16 cellular contexts compared by ENCODE assay signal in genomic region chr4:24477919-24478318, GRCh38.
DNase-seq lines count a peak whose midpoint lies in the region; ATAC-seq and TF ChIP-seq lines count a peak whose summit lies in the region.
"Had no signal": no experiment of that assay in that cellular context is flagged by ENCODE, and none has a peak within 500 bp of the region (broad histone marks: within the 10 kb centered on the region; RNA-seq: fewer than 3 reads in every experiment).

No MANE protein-coding gene starts in this region.

- H4K20me1 ChIP-seq in GM23338 (replicated peaks; ENCODE audit: insufficient read depth) (no peaks in the 10 kb centered on the region), PC-3 (ENCODE audit: low read length) (no peaks in the 10 kb centered on the region)

- 0 out of 2 replicates have a peak overlapping the region, but pooled peaks have one; percentile 39 for H3K4me2 ChIP-seq in GM23338
- no peak overlapping the region for H3K4me2 ChIP-seq in PC-3 (ENCODE audit: low read length)

- H3K27me3 ChIP-seq in GM23338 (ENCODE audit: insufficient read depth) (no peaks in the 10 kb centered on the region), PC-3 (ENCODE audit: low read length) (no peaks in the 10 kb centered on the region), foreskin keratinocyte (peaks cover 26% of the 10 kb centered on the region)
- H3K27me3 ChIP-seq: esophagus muscularis mucosa had no signal

- peaks cover 40% of the 10 kb centered on the region for H3K4me1 Mint-ChIP-seq in GM23338
- H3K4me1 Mint-ChIP-seq in activated CD8-positive, alpha-beta memory T cell treated with anti-CD3 and anti-CD28 coated beads, Interleukin-2, amount 10 ng/mL, durations not matched to agents 7 days and 5 days, result peaks cover 6% of the 10 kb centered on the region

- DNase-seq in GM23338 (ENCODE audit: low spot score) (peak; percentile 42), PC-3 (peak; percentile 9), foreskin keratinocyte (no peak), posterior vena cava (ENCODE audit: low spot score) (peak; percentile 44), amygdala (lab: John Stamatoyannopoulos, UW) (no peak)
- DNase-seq in activated CD8-positive, alpha-beta memory T cell treated with anti-CD3 and anti-CD28 coated beads, Interleukin-2, amount 10 ng/mL, durations not matched to agents 7 days and 5 days, result no peak
- DNase-seq: activated CD4-positive, alpha-beta T cell treated with anti-CD3 and anti-CD28 coated beads, Interleukin-2, amount 50 U/mL, for 48 hours; activated naive CD8-positive, alpha-beta T cell treated with anti-CD3 and anti-CD28 coated beads for 36 hours; midbrain; NCI-H1048; RPMI8226; spleen; stimulated activated naive B cell treated with anti-CD40 and anti-IgM and Interleukin-4, amounts not matched to agents 10 μg/mL and 1 μg/mL and 100 μg/mL, for 72 hours had no signal

- H3K27ac ChIP-seq in GM23338 (ENCODE audit: low read depth) (peak overlapping the region; percentile 33; the same call in 1 of the 2 replicates), PC-3 (ENCODE audit: low read length) (no peak overlapping the region), foreskin keratinocyte (no peak overlapping the region)
- H3K27ac ChIP-seq: esophagus muscularis mucosa, spleen had no signal

- peaks cover 13% of the 10 kb centered on the region for H3K27me3 Mint-ChIP-seq in GM23338 (ENCODE audit: insufficient read depth, low read depth, poor library complexity)
- H3K27me3 Mint-ChIP-seq in activated CD8-positive, alpha-beta memory T cell treated with anti-CD3 and anti-CD28 coated beads, Interleukin-2, amount 10 ng/mL, durations not matched to agents 7 days and 5 days, result peaks cover 54% of the 10 kb centered on the region

- H3K27ac Mint-ChIP-seq in GM23338, result no peak overlapping the region
- H3K27ac Mint-ChIP-seq in activated CD8-positive, alpha-beta memory T cell treated with anti-CD3 and anti-CD28 coated beads, Interleukin-2, amount 10 ng/mL, durations not matched to agents 7 days and 5 days, result no peak overlapping the region
- H3K27ac Mint-ChIP-seq: activated naive CD8-positive, alpha-beta T cell treated with anti-CD3 and anti-CD28 coated beads for 36 hours; stimulated activated naive B cell treated with anti-CD40 and anti-IgM and Interleukin-4, amounts not matched to agents 10 μg/mL and 1 μg/mL and 100 μg/mL, for 72 hours had no signal

- no peak overlapping the region for H3K4me3 Mint-ChIP-seq in GM23338
- no peak overlapping the region for H3K4me3 Mint-ChIP-seq in activated CD8-positive, alpha-beta memory T cell treated with anti-CD3 and anti-CD28 coated beads, Interleukin-2, amount 10 ng/mL, durations not matched to agents 7 days and 5 days
- H3K4me3 Mint-ChIP-seq: activated naive CD8-positive, alpha-beta T cell treated with anti-CD3 and anti-CD28 coated beads for 36 hours; stimulated activated naive B cell treated with anti-CD40 and anti-IgM and Interleukin-4, amounts not matched to agents 10 μg/mL and 1 μg/mL and 100 μg/mL, for 72 hours had no signal

- ATAC-seq in GM23338 (peak; percentile 20), PC-3 (no peak), foreskin keratinocyte (peak; percentile 8), HG02642 (IDR thresholded peaks at IDR 0.05; ENCODE audit: poor library complexity, unreplicated experiment) (no peak), HG02884 (IDR thresholded peaks at IDR 0.05; ENCODE audit: unreplicated experiment) (no peak)
- ATAC-seq in activated CD8-positive, alpha-beta memory T cell treated with anti-CD3 and anti-CD28 coated beads, Interleukin-2, amount 10 ng/mL, durations not matched to agents 7 days and 5 days, result no peak
- ATAC-seq: stimulated activated naive B cell treated with anti-CD40 and anti-IgM and Interleukin-4, amounts not matched to agents 10 μg/mL and 1 μg/mL and 100 μg/mL, for 72 hours had no signal

- no peak overlapping the region; the same call in 1 of the 2 replicates for H2AFZ ChIP-seq in GM23338
- no peak overlapping the region for H2AFZ ChIP-seq in PC-3 (ENCODE audit: low read length)

- no peaks in the 10 kb centered on the region for H3F3A ChIP-seq in GM23338 (replicated peaks; ENCODE audit: low read depth)
- no peaks in the 10 kb centered on the region for H3F3A ChIP-seq in PC-3 (ENCODE audit: low read length, unreplicated experiment)

- TF ChIP-seq CTCF in GM23338 (conservative IDR thresholded peaks at IDR 0.05; ENCODE audit: low read depth in 2 of 2), result no peak
- no peak for TF ChIP-seq CTCF in PC-3 (conservative IDR thresholded peaks at IDR 0.05; ENCODE audit: low read depth, low read length)
- TF ChIP-seq CTCF in foreskin keratinocyte (conservative IDR thresholded peaks at IDR 0.05), result no peak

- H3K9me3 Mint-ChIP-seq in GM23338, result no peaks in the 10 kb centered on the region; the same call in 1 of the 3 replicates
- H3K9me3 Mint-ChIP-seq in activated CD8-positive, alpha-beta memory T cell treated with anti-CD3 and anti-CD28 coated beads, Interleukin-2, amount 10 ng/mL, durations not matched to agents 7 days and 5 days (ENCODE audit: low read depth), result no peaks in the 10 kb centered on the region
- H3K9me3 Mint-ChIP-seq: activated naive CD8-positive, alpha-beta T cell treated with anti-CD3 and anti-CD28 coated beads for 36 hours had no signal

- H3K79me2 ChIP-seq in GM23338 (replicated peaks; ENCODE audit: insufficient read depth), result no peaks in the 10 kb centered on the region
- H3K79me2 ChIP-seq in PC-3 (ENCODE audit: low read length), result no peaks in the 10 kb centered on the region

- POLR2A ChIA-PET in PC-3 (lab: Charles Lee; ENCODE audit: unreplicated experiment), result no interaction called here

- no TSS peak for BruUV-seq in PC-3 (replicated peaks; lab: Mats Ljungman, UMichigan)

- intact Hi-C loops in PC-3 (cut with micrococcal nuclease), result loop anchor here (10.0 kb wide), 2 partner anchors 437 to 667 kb away; partner anchors contain the start of gene CCDC149
- intact Hi-C loops in posterior vena cava (cut with DNase I), result no loop called here

- peaks cover 30% of the 10 kb centered on the region for H3K4me1 ChIP-seq in GM23338 (ENCODE audit: insufficient read depth)
- H3K4me1 ChIP-seq in PC-3 (ENCODE audit: insufficient read depth, low read length), result no peaks in the 10 kb centered on the region
- H3K4me1 ChIP-seq in foreskin keratinocyte, result no peaks in the 10 kb centered on the region

- no peaks in the 10 kb centered on the region for H3K36me3 Mint-ChIP-seq in GM23338 (ENCODE audit: low read depth)
- H3K36me3 Mint-ChIP-seq in activated CD8-positive, alpha-beta memory T cell treated with anti-CD3 and anti-CD28 coated beads, Interleukin-2, amount 10 ng/mL, durations not matched to agents 7 days and 5 days, result no peaks in the 10 kb centered on the region
- H3K36me3 Mint-ChIP-seq: activated naive CD8-positive, alpha-beta T cell treated with anti-CD3 and anti-CD28 coated beads for 36 hours; stimulated activated naive B cell treated with anti-CD40 and anti-IgM and Interleukin-4, amounts not matched to agents 10 μg/mL and 1 μg/mL and 100 μg/mL, for 72 hours had no signal

- H3K9ac ChIP-seq in PC-3 (ENCODE audit: low read length), result no peak overlapping the region

- CTCF ChIA-PET in PC-3 (lab: Charles Lee), result no interaction called here
- CTCF ChIA-PET in activated CD8-positive, alpha-beta memory T cell treated with anti-CD3 and anti-CD28 coated beads, Interleukin-2, amount 10 ng/mL, durations not matched to agents 7 days and 5 days (lab: Charles Lee), result no interaction called here

- no peaks in the 10 kb centered on the region for H3K9me3 ChIP-seq in PC-3 (ENCODE audit: low read length)
- H3K9me3 ChIP-seq: esophagus muscularis mucosa, spleen had no signal

- H3K36me3 ChIP-seq in GM23338 (ENCODE audit: insufficient read depth) (no peaks in the 10 kb centered on the region), PC-3 (ENCODE audit: low read depth, low read length) (no peaks in the 10 kb centered on the region)
- H3K36me3 ChIP-seq: esophagus muscularis mucosa, spleen had no signal

- H3K4me3 ChIP-seq in GM23338 (no peak overlapping the region), PC-3 (ENCODE audit: low read length) (no peak overlapping the region)
- H3K4me3 ChIP-seq: esophagus muscularis mucosa, spleen had no signal

- H3K9me2 ChIP-seq in GM23338 (ENCODE audit: insufficient read depth), result peaks cover 10% of the 10 kb centered on the region; the same call in 1 of the 2 replicates
- H3K9me2 ChIP-seq in PC-3 (replicated peaks; ENCODE audit: low read length), result no peaks in the 10 kb centered on the region

TF ChIP-seq in GM23338, 12 proteins besides CTCF, POLR2A, EP300 and RAD21 (continues in another document):
- TF ChIP-seq NANOG (IDR thresholded peaks at IDR 0.05; ENCODE audit: borderline replicate concordance) (no peak), STAT1 (IDR thresholded peaks at IDR 0.05; ENCODE audit: unreplicated experiment) (no peak), ZNF331 (CRISPR knock-in tag; IDR thresholded peaks at IDR 0.05; ENCODE audit: low read depth) (no peak), ETS1 (IDR thresholded peaks at IDR 0.05) (no peak), CREB1 (CRISPR knock-in tag; IDR thresholded peaks at IDR 0.05; ENCODE audit: low read depth) (no peak), ZNF114 (CRISPR knock-in tag; IDR thresholded peaks at IDR 0.05) (no peak), EZH2phosphoT487 (IDR thresholded peaks at IDR 0.05; ENCODE audit: unreplicated experiment) (no peak), JUNB (IDR thresholded peaks at IDR 0.05; ENCODE audit: unreplicated experiment) (no peak)

Comparison
In these comparisons a context has a peak if more than half of its experiments do, and no peak if none do; other contexts are left out.
1. ATAC-seq: peak in GM23338 (single experiment) and foreskin keratinocyte (single experiment); none in PC-3 (single experiment), HG02642 (single experiment), activated CD8-positive, alpha-beta memory T cell treated with anti-CD3 and anti-CD28 coated beads, Interleukin-2, amount 10 ng/mL, durations not matched to agents 7 days and 5 days (single experiment) and HG02884 (single experiment).
2. DNase-seq: peak in GM23338 (single experiment), PC-3 (single experiment) and posterior vena cava (single experiment); none in foreskin keratinocyte (0 of 2), activated CD8-positive, alpha-beta memory T cell treated with anti-CD3 and anti-CD28 coated beads, Interleukin-2, amount 10 ng/mL, durations not matched to agents 7 days and 5 days (single experiment) and amygdala (0 of 56).